ENCODE assay signal across 9 cellular contexts in the genomic region with DNA sequence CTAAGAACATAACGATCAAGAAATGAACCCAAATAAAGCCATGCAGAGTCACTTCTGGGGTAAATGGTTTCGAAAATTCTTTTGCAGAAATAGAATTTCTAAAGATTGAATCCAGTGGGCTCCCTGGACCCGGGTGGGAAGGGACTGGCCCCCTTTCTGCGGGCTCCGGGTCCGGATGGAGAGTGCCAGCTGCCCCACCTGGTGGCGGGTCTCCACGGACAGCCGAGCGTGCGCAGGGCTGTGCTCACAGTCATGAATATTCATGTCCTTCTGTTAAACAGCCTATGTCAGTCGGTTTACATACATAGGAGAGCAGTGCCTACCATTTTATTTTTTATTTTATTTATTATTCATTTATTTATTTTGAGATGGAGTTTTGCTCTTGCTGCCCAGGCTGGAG. TPM values are rescaled to one million over a fixed set of nuclear protein-coding genes. Genes with fewer than 3 reads are reported as not detected.
DNase-seq lines count a peak whose midpoint lies in the region; TF ChIP-seq lines count a peak whose summit lies in the region.
"Had no signal": no experiment of that assay in that cellular context is flagged by ENCODE, and none has a peak within 500 bp of the region (broad histone marks: within the 10 kb centered on the region; RNA-seq: fewer than 3 reads in every experiment).

No MANE protein-coding gene starts in this region.

- no peaks in the 10 kb centered on the region for H4K20me1 ChIP-seq in mammary epithelial cell (ENCODE audit: insufficient read depth, low read length)

- H3K36me3 ChIP-seq in mammary epithelial cell (ENCODE audit: insufficient read depth, low read length) (no peaks in the 10 kb centered on the region), parathyroid adenoma (ENCODE audit: control insufficient read depth, insufficient read depth, low read length) (no peaks in the 10 kb centered on the region), uterus (no peaks in the 10 kb centered on the region)

- BruUV-seq in mammary epithelial cell (replicated peaks; lab: Mats Ljungman, UMichigan) = no TSS peak

- no peak for TF ChIP-seq POLR2A in uterus (IDR thresholded peaks at IDR 0.05)

- CTCF ChIA-PET in mammary epithelial cell (lab: Charles Lee; ENCODE audit: low non-redundant PET) = no interaction called here

- H3K4me3 ChIP-seq in mammary epithelial cell (replicated peaks in 1 of 3; ENCODE audit: insufficient read depth in 1 of 3, low read depth in 2 of 3, low read length in 3 of 3) = no peak overlapping the region
- H3K4me3 ChIP-seq in parathyroid adenoma (ENCODE audit: low read depth, low read length) = peak overlapping the region; percentile 25
- no peak overlapping the region for H3K4me3 ChIP-seq in uterus

- intact Hi-C loops in mammary epithelial cell (cut with micrococcal nuclease) = no loop called here
- intact Hi-C loops in uterus (cut with DNase I; ENCODE audit: low total_unique reads) = no loop called here

- no peak overlapping the region for H3K27ac ChIP-seq in mammary epithelial cell (ENCODE audit: insufficient read depth, low read depth, low read length)
- no peak overlapping the region for H3K27ac ChIP-seq in parathyroid adenoma
- H3K27ac ChIP-seq in uterus = no peak overlapping the region

- H3K4me2 ChIP-seq in mammary epithelial cell (ENCODE audit: insufficient read depth, low read depth, low read length) (no peak overlapping the region), parathyroid adenoma (ENCODE audit: low read length) (peak overlapping the region; percentile 17)

- H3K9me3 ChIP-seq in mammary epithelial cell (replicated peaks; ENCODE audit: insufficient read depth, low read length) = no peaks in the 10 kb centered on the region
- H3K9me3 ChIP-seq in parathyroid adenoma (ENCODE audit: control insufficient read depth, low read length) = no peaks in the 10 kb centered on the region
- no peaks in the 10 kb centered on the region for H3K9me3 ChIP-seq in uterus

- in situ Hi-C loops in mammary epithelial cell (cut with MboI; ENCODE audit: low sequenced_read_pairs in 2 of 2) = no loop called here

- H3K79me2 ChIP-seq in mammary epithelial cell (ENCODE audit: insufficient read depth, low read length) (no peaks in the 10 kb centered on the region), parathyroid adenoma (peaks cover 7% of the 10 kb centered on the region)

- H3K27me3 ChIP-seq in mammary epithelial cell (ENCODE audit: insufficient read depth, low read length) = no peaks in the 10 kb centered on the region
- H3K27me3 ChIP-seq in parathyroid adenoma (ENCODE audit: control insufficient read depth, insufficient read depth, low read length) = no peaks in the 10 kb centered on the region
- H3K27me3 ChIP-seq in uterus = no peaks in the 10 kb centered on the region

- dilution Hi-C loops in mammary epithelial cell (cut with HindIII; ENCODE audit: low sequenced_read_pairs) = no loop called here

- TF ChIP-seq CTCF in mammary epithelial cell (conservative IDR thresholded peaks at IDR 0.05 in 1 of 2, IDR thresholded peaks at IDR 0.05 in 1 of 2; ENCODE audit: extremely low read depth in 1 of 2, insufficient read depth in 1 of 2, low read depth in 1 of 2, low read length in 2 of 2) = peak; percentile 4 to 6
- TF ChIP-seq CTCF in parathyroid adenoma (IDR thresholded peaks at IDR 0.05) = peak; percentile 47
- no peak for TF ChIP-seq CTCF in uterus (IDR thresholded peaks at IDR 0.05)

- 53% methylated on average over 12 of the region's 12 CpGs for WGBS in mammary epithelial cell (ENCODE audit: low coverage, missing lambda C conversion rate)

- H2AFZ ChIP-seq in mammary epithelial cell (ENCODE audit: low read depth, low read length) (no peak overlapping the region), parathyroid adenoma (no peak overlapping the region)

- DNase-seq in SHP77 (lab: John Stamatoyannopoulos, UW) (peak; percentile 9 to 19), SHP77 treated with DMSO at 0.1 percent for 48 hours (lab: John Stamatoyannopoulos, UW) (no peak), NAMALWA (ENCODE audit: low spot score) (peak; percentile 55), mammary epithelial cell (no peak), Kasumi-1 (lab: John Stamatoyannopoulos, UW) (no peak), uterus (no peak), medulla oblongata (ENCODE audit: extremely low spot score) (no peak)

- no peak overlapping the region for H3K9ac ChIP-seq in mammary epithelial cell (ENCODE audit: insufficient read depth, low read length)
- H3K9ac ChIP-seq in parathyroid adenoma = no peak overlapping the region

- peaks cover 19% of the 10 kb centered on the region for H3K4me1 ChIP-seq in mammary epithelial cell (ENCODE audit: insufficient read depth, low read length)
- H3K4me1 ChIP-seq in parathyroid adenoma = peaks cover 29% of the 10 kb centered on the region
- no peaks in the 10 kb centered on the region for H3K4me1 ChIP-seq in uterus

RNA-seq across cellular contexts. Expression of a gene that starts 4.7 kb away (rescaled TPM):
- total RNA-seq in mammary epithelial cell (10 to 100 TPM; 13.2 to 17.2 TPM), uterus (10 to 100 TPM in 2 of 4 donors, 1 to 10 TPM in 2; 3.6 to 16.4 (median 10.6) TPM)
- 4.8 TPM for polyA plus RNA-seq in mammary epithelial cell
- polyA minus RNA-seq in mammary epithelial cell = 12.7 TPM
- polyA plus RNA-seq: naive thymus-derived CD8-positive, alpha-beta T cell had no signal

RNA-seq across cellular contexts. Expression of a gene that starts 25.6 kb away (rescaled TPM):
- total RNA-seq in mammary epithelial cell = 10 to 100 TPM; 21.5 to 46.2 TPM
- 193 TPM for polyA plus RNA-seq in mammary epithelial cell
- 125 TPM for polyA minus RNA-seq in mammary epithelial cell
- 10 to 100 TPM in 3 of 4 donors, 1 to 10 TPM in 1; 9.7 to 28.2 (median 20.1) TPM for total RNA-seq in uterus

RNA-seq across cellular contexts. Expression of a gene that starts 46.3 kb away (rescaled TPM):
- not detected for total RNA-seq in mammary epithelial cell
- polyA plus RNA-seq in mammary epithelial cell = not detected
- not detected for polyA minus RNA-seq in mammary epithelial cell
- 1 to 10 TPM in 1 of 4 donors, not detected in 3; 2.2 TPM for total RNA-seq in uterus
- total RNA-seq: naive thymus-derived CD8-positive, alpha-beta T cell had no signal
- polyA plus RNA-seq: naive thymus-derived CD8-positive, alpha-beta T cell had no signal

Comparison
In these comparisons a context has a peak if more than half of its experiments do, and no peak if none do; other contexts are left out.
1. DNase-seq: peak in SHP77 (2 of 2) and NAMALWA (single experiment); none in SHP77 treated with DMSO at 0.1 percent for 48 hours (single experiment), mammary epithelial cell (single experiment), Kasumi-1 (0 of 2), uterus (0 of 2) and medulla oblongata (single experiment).
2. CTCF ChIP-seq: peak in mammary epithelial cell (2 of 2) and parathyroid adenoma (single experiment); none in uterus (0 of 4).